Comparison of ENCODE assay signal across 9 cellular contexts in the genomic region with DNA sequence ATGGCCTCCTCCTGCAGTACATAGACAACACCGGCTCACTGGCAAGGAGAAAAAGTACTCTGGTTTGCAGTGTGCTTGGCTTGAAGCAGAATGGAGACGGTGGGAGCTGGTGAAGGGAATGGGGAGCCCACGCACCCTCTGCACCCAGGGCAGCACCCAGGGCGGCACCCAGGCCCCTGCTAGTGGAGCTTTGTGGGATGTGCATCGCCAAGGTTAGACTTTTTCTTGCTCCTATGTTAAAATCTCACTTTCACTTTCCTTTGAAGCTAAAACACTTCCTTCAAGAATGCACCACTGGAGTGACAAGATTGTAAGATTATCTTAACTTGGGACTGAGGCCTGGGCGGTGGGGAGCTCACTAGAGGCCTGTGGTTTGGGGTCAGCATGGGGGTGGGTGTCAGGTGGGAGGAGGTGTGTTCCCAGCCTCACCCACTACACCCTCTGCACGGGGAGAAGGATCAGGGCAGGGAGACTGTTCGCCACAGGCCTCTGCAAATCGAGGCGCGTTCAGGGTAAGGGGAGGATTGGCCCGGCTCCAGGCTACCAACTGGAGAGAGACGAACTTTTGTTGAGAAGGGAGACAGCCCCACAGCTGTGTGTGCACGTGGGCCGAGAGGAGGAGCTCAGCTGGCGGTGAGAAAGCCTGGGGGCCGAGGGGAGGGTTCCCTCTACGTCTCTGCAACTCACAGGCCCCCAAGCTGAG.
DNase-seq lines count a peak whose midpoint lies in the region; ATAC-seq and TF ChIP-seq lines count a peak whose summit lies in the region.
"Had no signal": no experiment of that assay in that cellular context is flagged by ENCODE, and none has a peak within 500 bp of the region (broad histone marks: within the 10 kb centered on the region; RNA-seq: fewer than 3 reads in every experiment).

No MANE protein-coding gene starts in this region.

- no peak overlapping the region for H2AFZ ChIP-seq in trophoblast cell (ENCODE audit: insufficient read depth, low read length, poor library complexity)

- H2BK5ac ChIP-seq in mesendoderm (ENCODE audit: low read length) (no peak overlapping the region), trophoblast cell (ENCODE audit: low read depth, low read length, poor library complexity) (no peak overlapping the region)

- no peak overlapping the region for H2BK15ac ChIP-seq in mesendoderm (replicated peaks; ENCODE audit: low read depth)

- DNase-seq in NCI-H1092 (lab: John Stamatoyannopoulos, UW), result peak; percentile 35
- DNase-seq in NCI-H1092 treated with DMSO at 0.1 percent for 48 hours (lab: John Stamatoyannopoulos, UW), result no peak
- DNase-seq in activated CD8-positive, alpha-beta memory T cell treated with anti-CD3 and anti-CD28 coated beads, Interleukin-2, amount 50 U/mL, for 1 hour (ENCODE audit: extremely low read depth), result peak; percentile 7
- no peak for DNase-seq in mesendoderm
- DNase-seq in trophoblast cell, result no peak
- DNase-seq in progenitor cell of endocrine pancreas (ENCODE audit: low spot score, unreplicated experiment), result no peak

- H3K4ac ChIP-seq in mesendoderm (ENCODE audit: low read depth, low read length), result no peak overlapping the region
- no peak overlapping the region for H3K4ac ChIP-seq in trophoblast cell (ENCODE audit: low read depth, low read length)

- no peak overlapping the region for H3K14ac ChIP-seq in trophoblast cell (ENCODE audit: low read length)

- H3K9me3 ChIP-seq in trophoblast cell (ENCODE audit: insufficient read depth, low read depth, low read length), result no peaks in the 10 kb centered on the region
- H3K9me3 ChIP-seq: thoracic aorta had no signal

- peak overlapping the region; percentile 34 for H3K56ac ChIP-seq in mesendoderm (ENCODE audit: low read length)

- no peak overlapping the region for H3K9ac ChIP-seq in mesendoderm (ENCODE audit: low read length)
- H3K9ac ChIP-seq in trophoblast cell (ENCODE audit: low read length), result no peak overlapping the region

- H3K27me3 Mint-ChIP-seq in progenitor cell of endocrine pancreas, result peaks cover 42% of the 10 kb centered on the region

- H3K4me1 ChIP-seq in mesendoderm (ENCODE audit: control insufficient read depth, low read depth, low read length), result peaks cover 5% of the 10 kb centered on the region
- peaks cover 2 to 11% of the 10 kb centered on the region in 2 experiments for H3K4me1 ChIP-seq in trophoblast cell (ENCODE audit: control insufficient read depth in 1 of 2, insufficient read depth in 2 of 2, low read length in 2 of 2)

- no peaks in the 10 kb centered on the region for H3K9me3 Mint-ChIP-seq in progenitor cell of endocrine pancreas (ENCODE audit: low read depth)

- peaks cover 7% of the 10 kb centered on the region for H3K4me1 Mint-ChIP-seq in progenitor cell of endocrine pancreas (ENCODE audit: low read depth)

- no peak overlapping the region for H3K4me3 Mint-ChIP-seq in progenitor cell of endocrine pancreas (ENCODE audit: low read depth)

- H3K27ac Mint-ChIP-seq in progenitor cell of endocrine pancreas, result no peak overlapping the region

- no peak overlapping the region for H4K5ac ChIP-seq in mesendoderm (ENCODE audit: low read length)

- no peak overlapping the region for H4K91ac ChIP-seq in trophoblast cell (ENCODE audit: low read depth, low read length)

- H3K27ac ChIP-seq in mesendoderm (ENCODE audit: low read depth, low read length) (no peak overlapping the region), trophoblast cell (ENCODE audit: low read depth, low read length) (no peak overlapping the region)
- H3K27ac ChIP-seq: thoracic aorta had no signal

- H3K79me1 ChIP-seq in mesendoderm (ENCODE audit: low read length) (no peaks in the 10 kb centered on the region), trophoblast cell (ENCODE audit: low read length) (no peaks in the 10 kb centered on the region)

- H3K4me2 ChIP-seq in mesendoderm (ENCODE audit: low read length), result no peak overlapping the region
- H3K4me2 ChIP-seq in trophoblast cell (ENCODE audit: low read length), result no peak overlapping the region

- H4K12ac ChIP-seq in trophoblast cell (ENCODE audit: low read depth, low read length), result no peak overlapping the region

- H3K4me3 ChIP-seq in mesendoderm (ENCODE audit: low read length) (no peak overlapping the region), trophoblast cell (ENCODE audit: low read depth, low read length) (no peak overlapping the region)
- H3K4me3 ChIP-seq: thoracic aorta had no signal

- WGBS in mesendoderm (ENCODE audit: extremely low coverage, insufficient coverage, low lambda C conversion rate), result no CpG with 5 or more reads among the region's 18 CpGs
- no CpG with 5 or more reads among the region's 18 CpGs for WGBS in trophoblast cell (ENCODE audit: extremely low coverage, insufficient coverage, insufficient read length)

- ATAC-seq in HG03521 (IDR thresholded peaks at IDR 0.05; ENCODE audit: unreplicated experiment), result peak; percentile 62
- no peak for ATAC-seq in HG03280 (IDR thresholded peaks at IDR 0.05; ENCODE audit: unreplicated experiment)

- H3K36me3 Mint-ChIP-seq in progenitor cell of endocrine pancreas (ENCODE audit: insufficient read depth), result no peaks in the 10 kb centered on the region

- TF ChIP-seq CTCF in progenitor cell of endocrine pancreas (IDR thresholded peaks at IDR 0.05; ENCODE audit: unreplicated experiment), result no peak

- H3K18ac ChIP-seq in mesendoderm (ENCODE audit: low read length) (no peak overlapping the region), trophoblast cell (ENCODE audit: low read length) (no peak overlapping the region)

- H2BK120ac ChIP-seq in mesendoderm (ENCODE audit: low read depth, low read length) (no peak overlapping the region), trophoblast cell (ENCODE audit: insufficient read depth, low read length, poor library complexity) (no peak overlapping the region)

- H3K36me3 ChIP-seq in mesendoderm (ENCODE audit: control insufficient read depth, insufficient read depth, low read length), result no peaks in the 10 kb centered on the region
- H3K36me3 ChIP-seq in trophoblast cell (ENCODE audit: control insufficient read depth in 1 of 2, insufficient read depth in 2 of 2, low read length in 2 of 2), result no peaks in the 10 kb centered on the region
- H3K36me3 ChIP-seq: thoracic aorta had no signal

- H2BK12ac ChIP-seq in trophoblast cell (ENCODE audit: low read length), result no peak overlapping the region

- no peaks in the 10 kb centered on the region for H3K27me3 ChIP-seq in mesendoderm (ENCODE audit: insufficient read depth, low read length, poor library complexity)
- H3K27me3 ChIP-seq in trophoblast cell (ENCODE audit: insufficient read depth, low read length), result no peaks in the 10 kb centered on the region

- no peak overlapping the region for H2AK5ac ChIP-seq in mesendoderm (ENCODE audit: low read length)
- H2AK5ac ChIP-seq in trophoblast cell (ENCODE audit: low read length), result no peak overlapping the region

- H3K79me2 ChIP-seq in mesendoderm (ENCODE audit: control insufficient read depth, insufficient read depth, low read length) (no peaks in the 10 kb centered on the region), trophoblast cell (ENCODE audit: control insufficient read depth, insufficient read depth, low read length, poor library complexity) (no peaks in the 10 kb centered on the region)

- no peak overlapping the region for H4K8ac ChIP-seq in mesendoderm (ENCODE audit: low read depth, low read length)
- H4K8ac ChIP-seq in trophoblast cell (ENCODE audit: low read depth, low read length), result no peak overlapping the region

- H3K23ac ChIP-seq in mesendoderm (ENCODE audit: low read length) (no peak overlapping the region), trophoblast cell (ENCODE audit: low read length) (no peak overlapping the region)

Comparison
In these comparisons a context has a peak if more than half of its experiments do, and no peak if none do; other contexts are left out.
1. DNase-seq: peak in NCI-H1092 (single experiment) and activated CD8-positive, alpha-beta memory T cell treated with anti-CD3 and anti-CD28 coated beads, Interleukin-2, amount 50 U/mL, for 1 hour (single experiment); none in NCI-H1092 treated with DMSO at 0.1 percent for 48 hours (single experiment), mesendoderm (single experiment), trophoblast cell (0 of 2) and progenitor cell of endocrine pancreas (single experiment).